ENCODE assay signal across 1 cellular context in the genomic region with DNA sequence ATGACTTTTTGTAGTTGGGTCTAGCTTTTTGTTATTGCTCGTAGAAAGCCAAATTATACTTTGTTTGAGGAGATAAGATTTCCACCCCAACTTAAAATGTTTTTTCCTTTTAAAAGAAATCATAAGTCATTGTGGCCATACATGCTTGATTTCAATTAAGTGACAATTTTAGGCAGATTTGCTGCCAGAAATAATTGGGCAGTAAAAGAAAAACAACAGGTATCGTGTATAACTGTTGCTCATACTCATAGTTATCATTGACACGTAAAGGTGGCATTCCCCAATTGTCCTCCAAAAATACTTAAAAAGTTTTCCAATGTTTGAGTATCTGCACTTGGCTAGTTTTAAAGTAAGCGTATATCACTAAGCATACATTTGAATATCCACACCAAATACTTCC.
TF ChIP-seq lines count a peak whose summit lies in the region.

No MANE protein-coding gene starts in this region.

TF ChIP-seq in WTC11, 78 proteins besides CTCF, POLR2A, EP300 and RAD21 (continued from another document):
- TF ChIP-seq, protein P1, sequence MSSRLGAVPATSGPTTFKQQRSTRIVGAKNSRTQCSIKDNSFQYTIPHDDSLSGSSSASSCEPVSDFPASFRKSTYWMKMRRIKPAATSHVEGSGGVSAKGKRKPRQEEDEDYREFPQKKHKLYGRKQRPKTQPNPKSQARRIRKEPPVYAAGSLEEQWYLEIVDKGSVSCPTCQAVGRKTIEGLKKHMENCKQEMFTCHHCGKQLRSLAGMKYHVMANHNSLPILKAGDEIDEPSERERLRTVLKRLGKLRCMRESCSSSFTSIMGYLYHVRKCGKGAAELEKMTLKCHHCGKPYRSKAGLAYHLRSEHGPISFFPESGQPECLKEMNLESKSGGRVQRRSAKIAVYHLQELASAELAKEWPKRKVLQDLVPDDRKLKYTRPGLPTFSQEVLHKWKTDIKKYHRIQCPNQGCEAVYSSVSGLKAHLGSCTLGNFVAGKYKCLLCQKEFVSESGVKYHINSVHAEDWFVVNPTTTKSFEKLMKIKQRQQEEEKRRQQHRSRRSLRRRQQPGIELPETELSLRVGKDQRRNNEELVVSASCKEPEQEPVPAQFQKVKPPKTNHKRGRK (CRISPR knock-in tag; IDR thresholded peaks at IDR 0.05; ENCODE audit: borderline replicate concordance): no peak
- TF ChIP-seq, protein P2, sequence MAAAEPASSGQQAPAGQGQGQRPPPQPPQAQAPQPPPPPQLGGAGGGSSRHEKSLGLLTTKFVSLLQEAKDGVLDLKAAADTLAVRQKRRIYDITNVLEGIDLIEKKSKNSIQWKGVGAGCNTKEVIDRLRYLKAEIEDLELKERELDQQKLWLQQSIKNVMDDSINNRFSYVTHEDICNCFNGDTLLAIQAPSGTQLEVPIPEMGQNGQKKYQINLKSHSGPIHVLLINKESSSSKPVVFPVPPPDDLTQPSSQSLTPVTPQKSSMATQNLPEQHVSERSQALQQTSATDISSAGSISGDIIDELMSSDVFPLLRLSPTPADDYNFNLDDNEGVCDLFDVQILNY (CRISPR knock-in tag; IDR thresholded peaks at IDR 0.05): no peak
- TF ChIP-seq ZNF416 (CRISPR knock-in tag; IDR thresholded peaks at IDR 0.05) (no peak), ZNF263 (CRISPR knock-in tag; IDR thresholded peaks at IDR 0.05; ENCODE audit: low read depth) (no peak), ZNF423 (CRISPR knock-in tag; IDR thresholded peaks at IDR 0.05) (no peak), ZBTB21 (CRISPR knock-in tag; IDR thresholded peaks at IDR 0.05; ENCODE audit: borderline replicate concordance) (no peak), HMGA2 (CRISPR knock-in tag; IDR thresholded peaks at IDR 0.05) (no peak), ZNF138 (CRISPR knock-in tag; conservative IDR thresholded peaks at IDR 0.05) (no peak), ZNF219 (CRISPR knock-in tag; IDR thresholded peaks at IDR 0.05; ENCODE audit: borderline replicate concordance) (no peak), CREB1 (CRISPR knock-in tag; IDR thresholded peaks at IDR 0.05) (no peak), MYBL2 (CRISPR knock-in tag; IDR thresholded peaks at IDR 0.05) (no peak)
- TF ChIP-seq, protein P3, sequence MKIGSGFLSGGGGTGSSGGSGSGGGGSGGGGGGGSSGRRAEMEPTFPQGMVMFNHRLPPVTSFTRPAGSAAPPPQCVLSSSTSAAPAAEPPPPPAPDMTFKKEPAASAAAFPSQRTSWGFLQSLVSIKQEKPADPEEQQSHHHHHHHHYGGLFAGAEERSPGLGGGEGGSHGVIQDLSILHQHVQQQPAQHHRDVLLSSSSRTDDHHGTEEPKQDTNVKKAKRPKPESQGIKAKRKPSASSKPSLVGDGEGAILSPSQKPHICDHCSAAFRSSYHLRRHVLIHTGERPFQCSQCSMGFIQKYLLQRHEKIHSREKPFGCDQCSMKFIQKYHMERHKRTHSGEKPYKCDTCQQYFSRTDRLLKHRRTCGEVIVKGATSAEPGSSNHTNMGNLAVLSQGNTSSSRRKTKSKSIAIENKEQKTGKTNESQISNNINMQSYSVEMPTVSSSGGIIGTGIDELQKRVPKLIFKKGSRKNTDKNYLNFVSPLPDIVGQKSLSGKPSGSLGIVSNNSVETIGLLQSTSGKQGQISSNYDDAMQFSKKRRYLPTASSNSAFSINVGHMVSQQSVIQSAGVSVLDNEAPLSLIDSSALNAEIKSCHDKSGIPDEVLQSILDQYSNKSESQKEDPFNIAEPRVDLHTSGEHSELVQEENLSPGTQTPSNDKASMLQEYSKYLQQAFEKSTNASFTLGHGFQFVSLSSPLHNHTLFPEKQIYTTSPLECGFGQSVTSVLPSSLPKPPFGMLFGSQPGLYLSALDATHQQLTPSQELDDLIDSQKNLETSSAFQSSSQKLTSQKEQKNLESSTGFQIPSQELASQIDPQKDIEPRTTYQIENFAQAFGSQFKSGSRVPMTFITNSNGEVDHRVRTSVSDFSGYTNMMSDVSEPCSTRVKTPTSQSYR (CRISPR knock-in tag; IDR thresholded peaks at IDR 0.05): no peak
- TF ChIP-seq, protein P4, sequence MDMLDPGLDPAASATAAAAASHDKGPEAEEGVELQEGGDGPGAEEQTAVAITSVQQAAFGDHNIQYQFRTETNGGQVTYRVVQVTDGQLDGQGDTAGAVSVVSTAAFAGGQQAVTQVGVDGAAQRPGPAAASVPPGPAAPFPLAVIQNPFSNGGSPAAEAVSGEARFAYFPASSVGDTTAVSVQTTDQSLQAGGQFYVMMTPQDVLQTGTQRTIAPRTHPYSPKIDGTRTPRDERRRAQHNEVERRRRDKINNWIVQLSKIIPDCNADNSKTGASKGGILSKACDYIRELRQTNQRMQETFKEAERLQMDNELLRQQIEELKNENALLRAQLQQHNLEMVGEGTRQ (CRISPR knock-in tag; IDR thresholded peaks at IDR 0.05): no peak
- TF ChIP-seq, protein P5, sequence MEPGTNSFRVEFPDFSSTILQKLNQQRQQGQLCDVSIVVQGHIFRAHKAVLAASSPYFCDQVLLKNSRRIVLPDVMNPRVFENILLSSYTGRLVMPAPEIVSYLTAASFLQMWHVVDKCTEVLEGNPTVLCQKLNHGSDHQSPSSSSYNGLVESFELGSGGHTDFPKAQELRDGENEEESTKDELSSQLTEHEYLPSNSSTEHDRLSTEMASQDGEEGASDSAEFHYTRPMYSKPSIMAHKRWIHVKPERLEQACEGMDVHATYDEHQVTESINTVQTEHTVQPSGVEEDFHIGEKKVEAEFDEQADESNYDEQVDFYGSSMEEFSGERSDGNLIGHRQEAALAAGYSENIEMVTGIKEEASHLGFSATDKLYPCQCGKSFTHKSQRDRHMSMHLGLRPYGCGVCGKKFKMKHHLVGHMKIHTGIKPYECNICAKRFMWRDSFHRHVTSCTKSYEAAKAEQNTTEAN (CRISPR knock-in tag; IDR thresholded peaks at IDR 0.05): no peak
- TF ChIP-seq, protein P6, sequence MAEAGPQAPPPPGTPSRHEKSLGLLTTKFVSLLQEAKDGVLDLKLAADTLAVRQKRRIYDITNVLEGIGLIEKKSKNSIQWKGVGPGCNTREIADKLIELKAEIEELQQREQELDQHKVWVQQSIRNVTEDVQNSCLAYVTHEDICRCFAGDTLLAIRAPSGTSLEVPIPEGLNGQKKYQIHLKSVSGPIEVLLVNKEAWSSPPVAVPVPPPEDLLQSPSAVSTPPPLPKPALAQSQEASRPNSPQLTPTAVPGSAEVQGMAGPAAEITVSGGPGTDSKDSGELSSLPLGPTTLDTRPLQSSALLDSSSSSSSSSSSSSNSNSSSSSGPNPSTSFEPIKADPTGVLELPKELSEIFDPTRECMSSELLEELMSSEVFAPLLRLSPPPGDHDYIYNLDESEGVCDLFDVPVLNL (CRISPR knock-in tag; IDR thresholded peaks at IDR 0.05; ENCODE audit: borderline replicate concordance, low read depth): no peak
TF ChIP-seq in WTC11: peak in this region for 0.
